13 cellular contexts compared by ENCODE assay signal in genomic region chr1:236862615-236863211, GRCh38.
A peak's percentile ranks its signal among the peaks of the same experiment; 100 is the strongest.
DNase-seq lines count a peak whose midpoint lies in the region; ATAC-seq and TF ChIP-seq lines count a peak whose summit lies in the region.
"Had no signal": no experiment of that assay in that cellular context is flagged by ENCODE, and none has a peak within 500 bp of the region (broad histone marks: within the 10 kb centered on the region; RNA-seq: fewer than 3 reads in every experiment).

No MANE protein-coding gene starts in this region.

- H3K27me3 ChIP-seq in naive thymus-derived CD4-positive, alpha-beta T cell (ENCODE audit: control insufficient read depth in 2 of 2, insufficient read depth in 2 of 2, low read length in 2 of 2): no peaks in the 10 kb centered on the region

- no peaks in the 10 kb centered on the region for H3K27me3 Mint-ChIP-seq in activated naive CD8-positive, alpha-beta T cell
- H3K27me3 Mint-ChIP-seq in activated naive CD8-positive, alpha-beta T cell treated with anti-CD3 and anti-CD28 coated beads for 36 hours: no peaks in the 10 kb centered on the region
- no peaks in the 10 kb centered on the region for H3K27me3 Mint-ChIP-seq in naive thymus-derived CD4-positive, alpha-beta T cell
- no peaks in the 10 kb centered on the region for H3K27me3 Mint-ChIP-seq in natural killer cell (ENCODE audit: low read depth in 2 of 2)
- H3K27me3 Mint-ChIP-seq: type B pancreatic cell had no signal

- TF ChIP-seq CTCF in natural killer cell (IDR thresholded peaks at IDR 0.05): no peak

- no peak for DNase-seq in activated naive CD8-positive, alpha-beta T cell treated with anti-CD3 and anti-CD28 coated beads for 36 hours
- peak; percentile 41 for DNase-seq in Right ventricle myocardium superior
- DNase-seq in naive thymus-derived CD4-positive, alpha-beta T cell: no peak
- no peak for DNase-seq in natural killer cell
- DNase-seq in NCI-H1436 treated with DMSO at 0.1 percent for 48 hours (lab: John Stamatoyannopoulos, UW): no peak
- no peak for DNase-seq in T-helper 9 cell
- DNase-seq: effector memory CD4-positive, alpha-beta T cell; NCI-H510A treated with DMSO at 0.1 percent for 48 hours; T1000 had no signal

- H3K36me3 Mint-ChIP-seq in activated naive CD8-positive, alpha-beta T cell: peaks cover 22% of the 10 kb centered on the region
- H3K36me3 Mint-ChIP-seq in activated naive CD8-positive, alpha-beta T cell treated with anti-CD3 and anti-CD28 coated beads for 36 hours: peaks cover 72% of the 10 kb centered on the region
- H3K36me3 Mint-ChIP-seq in naive thymus-derived CD4-positive, alpha-beta T cell: peaks cover 23 to 85% (median 68%) of the 10 kb centered on the region in 5 donors
- H3K36me3 Mint-ChIP-seq in natural killer cell: peaks cover 13% of the 10 kb centered on the region

- no peaks in the 10 kb centered on the region for H3K9me3 Mint-ChIP-seq in activated naive CD8-positive, alpha-beta T cell (ENCODE audit: low read depth)
- peaks cover 5% of the 10 kb centered on the region for H3K9me3 Mint-ChIP-seq in activated naive CD8-positive, alpha-beta T cell treated with anti-CD3 and anti-CD28 coated beads for 36 hours
- peaks cover 0 to 5% (median 0%) of the 10 kb centered on the region in 11 donors for H3K9me3 Mint-ChIP-seq in naive thymus-derived CD4-positive, alpha-beta T cell
- H3K9me3 Mint-ChIP-seq in natural killer cell: no peaks in the 10 kb centered on the region
- H3K9me3 Mint-ChIP-seq: type B pancreatic cell had no signal

- H3K36me3 ChIP-seq in naive thymus-derived CD4-positive, alpha-beta T cell (ENCODE audit: control insufficient read depth in 2 of 3, insufficient read depth in 3 of 3, low read length in 3 of 3): peaks cover 0 to 47% (median 9%) of the 10 kb centered on the region in 3 experiments

- ATAC-seq in Right ventricle myocardium superior (ENCODE audit: poor library complexity) (peak; percentile 87), natural killer cell (no peak), HG02759 (IDR thresholded peaks at IDR 0.05; ENCODE audit: unreplicated experiment) (no peak)
- no peak for ATAC-seq in naive thymus-derived CD4-positive, alpha-beta T cell
- ATAC-seq: GM12878 had no signal

- H3K4me1 ChIP-seq in naive thymus-derived CD4-positive, alpha-beta T cell (ENCODE audit: control insufficient read depth in 2 of 2, insufficient read depth in 2 of 2, low read length in 2 of 2): peaks cover 0 to 15% of the 10 kb centered on the region in 2 donors

- intact Hi-C loops in Right ventricle myocardium superior (cut with DNase I) (loop anchor here (10.0 kb wide), 1 partner anchor 98 kb away; no protein-coding TSS in a partner anchor), natural killer cell (cut with micrococcal nuclease) (no loop called here)
- intact Hi-C loops in naive thymus-derived CD4-positive, alpha-beta T cell (cut with micrococcal nuclease): no loop called here

- CTCF ChIA-PET in naive thymus-derived CD4-positive, alpha-beta T cell (lab: Charles Lee): no interaction called here

- H3K4me3 Mint-ChIP-seq in activated naive CD8-positive, alpha-beta T cell: peak overlapping the region; percentile 25
- no peak overlapping the region for H3K4me3 Mint-ChIP-seq in activated naive CD8-positive, alpha-beta T cell treated with anti-CD3 and anti-CD28 coated beads for 36 hours
- peak overlapping the region in 4 of 10 donors; percentile 37 to 71 (median 43) for H3K4me3 Mint-ChIP-seq in naive thymus-derived CD4-positive, alpha-beta T cell
- H3K4me3 Mint-ChIP-seq in natural killer cell: no peak overlapping the region
- H3K4me3 Mint-ChIP-seq: type B pancreatic cell had no signal

- no peak overlapping the region for H3K27ac ChIP-seq in naive thymus-derived CD4-positive, alpha-beta T cell (ENCODE audit: low read depth, low read length)

- H3K4me3 ChIP-seq in naive thymus-derived CD4-positive, alpha-beta T cell (ENCODE audit: low read length): no peak overlapping the region
- H3K4me3 ChIP-seq: GM12878 had no signal

- H3K9me3 ChIP-seq in naive thymus-derived CD4-positive, alpha-beta T cell (ENCODE audit: control insufficient read depth in 2 of 3, low read length in 3 of 3): no peaks in the 10 kb centered on the region

- POLR2A ChIA-PET in naive thymus-derived CD4-positive, alpha-beta T cell (lab: Charles Lee): no interaction called here

- H3K4me1 Mint-ChIP-seq in activated naive CD8-positive, alpha-beta T cell (ENCODE audit: low read depth): peaks cover 30% of the 10 kb centered on the region
- peaks cover 34% of the 10 kb centered on the region for H3K4me1 Mint-ChIP-seq in activated naive CD8-positive, alpha-beta T cell treated with anti-CD3 and anti-CD28 coated beads for 36 hours
- H3K4me1 Mint-ChIP-seq in naive thymus-derived CD4-positive, alpha-beta T cell: peaks cover 11 to 49% (median 26%) of the 10 kb centered on the region in 7 donors
- peaks cover 8 to 12% of the 10 kb centered on the region in 2 donors for H3K4me1 Mint-ChIP-seq in natural killer cell

- peak overlapping the region; percentile 59 for H3K27ac Mint-ChIP-seq in activated naive CD8-positive, alpha-beta T cell
- no peak overlapping the region for H3K27ac Mint-ChIP-seq in activated naive CD8-positive, alpha-beta T cell treated with anti-CD3 and anti-CD28 coated beads for 36 hours
- H3K27ac Mint-ChIP-seq in naive thymus-derived CD4-positive, alpha-beta T cell: peak overlapping the region in 7 of 9 donors; percentile 6 to 84 (median 73)
- no peak overlapping the region for H3K27ac Mint-ChIP-seq in natural killer cell
- H3K27ac Mint-ChIP-seq: type B pancreatic cell had no signal

Comparison
In these comparisons a context has a peak if more than half of its experiments do, and no peak if none do; other contexts are left out.
1. H3K27ac Mint-ChIP-seq: peak in activated naive CD8-positive, alpha-beta T cell (single experiment) and naive thymus-derived CD4-positive, alpha-beta T cell (7 of 9); none in activated naive CD8-positive, alpha-beta T cell treated with anti-CD3 and anti-CD28 coated beads for 36 hours (single experiment) and natural killer cell (0 of 2).